ENCODE assay signal across 32 cellular contexts in the genomic region with DNA sequence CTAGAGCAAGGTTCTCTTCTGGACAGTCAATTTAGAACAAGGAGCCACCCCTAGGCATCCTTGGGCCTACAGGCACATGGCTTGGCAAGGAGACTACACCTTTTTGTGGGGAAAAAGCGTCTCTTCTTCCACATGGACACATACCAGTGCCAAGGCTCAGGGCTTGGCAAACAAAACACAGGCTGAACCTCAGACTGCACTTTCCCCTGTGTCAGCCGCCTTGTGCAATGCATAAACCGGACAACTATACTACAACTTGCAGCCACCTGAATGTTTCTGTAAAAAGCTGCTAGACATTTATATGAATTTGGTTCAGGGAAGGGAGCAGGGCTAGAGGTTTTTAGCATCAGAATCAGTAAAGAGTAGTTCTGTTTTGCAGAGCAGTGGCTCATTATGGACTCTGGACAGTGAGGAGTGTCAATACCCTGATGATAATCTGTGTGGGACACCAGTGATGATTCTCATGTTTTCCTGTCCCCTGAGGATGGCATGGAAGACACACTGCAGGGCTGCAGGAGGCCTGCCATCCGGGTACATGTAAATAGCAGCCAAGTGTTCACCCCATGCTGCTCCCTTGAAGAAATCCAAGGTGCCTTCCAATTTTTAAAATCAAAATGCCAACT.
"Had no signal": no experiment of that assay in that cellular context is flagged by ENCODE, and none has a peak within 500 bp of the region (broad histone marks: within the 10 kb centered on the region; RNA-seq: fewer than 3 reads in every experiment).

No MANE protein-coding gene starts in this region.

- H3K9me3 ChIP-seq: body of pancreas had no signal

- H3K27ac ChIP-seq: adrenal gland, body of pancreas, brain microvascular endothelial cell, breast epithelium, VCaP had no signal

- H3K36me3 ChIP-seq: adrenal gland, brain microvascular endothelial cell, breast epithelium had no signal

- H3K4me1 ChIP-seq: adrenal gland, body of pancreas, breast epithelium had no signal

- H3K27me3 ChIP-seq: adrenal gland, body of pancreas, brain microvascular endothelial cell, breast epithelium had no signal

- ATAC-seq: activated CD8-positive, alpha-beta T cell treated with anti-CD3 and anti-CD28 coated beads for 36 hours; activated naive CD4-positive, alpha-beta T cell treated with anti-CD3 and anti-CD28 coated beads, Interleukin-2, amount 50 U/mL, for 72 hours; activated T-cell treated with anti-CD3 and anti-CD28 coated beads, Interleukin-2, amount 50 U/mL, for 4 hours; activated T-cell treated with anti-CD3 and anti-CD28 coated beads, Interleukin-2, amount 50 U/mL, for 72 hours; activated T-helper 17 cell treated with anti-CD3 and anti-CD28 coated beads, Interleukin-2, amount 50 U/mL, for 72 hours; body of pancreas had no signal

- DNase-seq: activated B cell treated with CpG ODN at 0.5 μM for 24 hours; activated CD4-positive, alpha-beta memory T cell treated with anti-CD3 and anti-CD28 coated beads for 36 hours; activated CD4-positive, alpha-beta T cell treated with anti-CD3 and anti-CD28 coated beads for 4 hours; activated CD4-positive, alpha-beta T cell treated with anti-CD3 and anti-CD28 coated beads, Interleukin-2, amount 10 ng/mL, durations not matched to agents 24 days and 14 days; activated CD4-positive, alpha-beta T cell treated with anti-CD3 and anti-CD28 coated beads, Interleukin-2, amount 50 U/mL, for 1 hour; activated CD4-positive, alpha-beta T cell treated with anti-CD3 and anti-CD28 coated beads, Interleukin-2, amount 50 U/mL, for 4 hours; activated CD4-positive, CD25-positive, alpha-beta regulatory T cell treated with anti-CD3 and anti-CD28 coated beads, Interleukin-2, amount 50 U/mL, for 72 hours; activated CD8-positive, alpha-beta memory T cell treated with anti-CD3 and anti-CD28 coated beads, Interleukin-2, amount 50 U/mL, for 4 hours; activated CD8-positive, alpha-beta T cell treated with anti-CD3 and anti-CD28 coated beads for 36 hours; activated effector memory CD4-positive, alpha-beta T cell treated with anti-CD3 and anti-CD28 coated beads, Interleukin-2, amount 50 U/mL, for 16 hours; activated gamma-delta T cell treated with Interleukin-2 at 50 U/mL for 16 hours; activated naive CD4-positive, alpha-beta T cell; activated naive CD4-positive, alpha-beta T cell treated with anti-CD3 and anti-CD28 coated beads for 36 hours; activated naive CD4-positive, alpha-beta T cell treated with anti-CD3 and anti-CD28 coated beads, Interleukin-2, amount 50 U/mL, for 16 hours; activated naive CD8-positive, alpha-beta T cell treated with anti-CD3 and anti-CD28 coated beads for 36 hours; activated T-cell treated with anti-CD3 and anti-CD28 coated beads for 4 hours; activated T-cell treated with anti-CD3 and anti-CD28 coated beads, Interleukin-2, amount 50 U/mL, for 1 hour; activated T-cell treated with anti-CD3 and anti-CD28 coated beads, Interleukin-2, amount 50 U/mL, for 4 hours; activated T-cell treated with anti-CD3 and anti-CD28 coated beads, Interleukin-2, amount 50 U/mL, for 72 hours; adrenal gland; amniotic stem cell; aorta; body of pancreas; brain microvascular endothelial cell; central memory CD4-positive, alpha-beta T cell; T-helper 1 cell; T-helper 2 cell; T-helper 9 cell had no signal

- H3K4me3 ChIP-seq: adrenal gland, body of pancreas, breast epithelium had no signal
